18 cellular contexts compared by ENCODE assay signal in the genomic region with DNA sequence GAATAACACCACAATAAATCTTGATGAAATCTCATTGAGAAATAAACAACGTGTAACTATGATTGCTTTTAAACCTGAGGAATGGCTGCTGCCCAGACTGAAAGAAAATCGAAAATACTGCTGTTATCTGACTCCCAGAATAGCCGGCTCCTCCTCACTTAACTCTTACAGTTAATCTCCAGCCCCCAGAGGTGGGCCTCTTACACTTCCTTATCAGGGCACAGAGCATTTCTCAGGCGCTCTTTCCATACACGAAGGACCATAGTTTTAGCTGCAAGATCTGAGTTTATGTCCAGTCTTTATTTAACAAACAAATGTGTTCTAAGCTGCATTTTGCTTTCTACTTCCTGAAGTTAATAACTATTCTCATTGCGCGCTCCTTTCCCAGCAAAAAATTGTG.
DNase-seq lines count a peak whose midpoint lies in the region; ATAC-seq and TF ChIP-seq lines count a peak whose summit lies in the region.
"Had no signal": no experiment of that assay in that cellular context is flagged by ENCODE, and none has a peak within 500 bp of the region (broad histone marks: within the 10 kb centered on the region; RNA-seq: fewer than 3 reads in every experiment).

No MANE protein-coding gene starts in this region.

- H3K4me1 ChIP-seq in left ventricle myocardium inferior (peaks cover 9% of the 10 kb centered on the region), aorta (ENCODE audit: control insufficient read depth in 1 of 2, insufficient read depth in 2 of 2, low read length in 2 of 2) (peaks cover 9 to 12% of the 10 kb centered on the region in 2 donors)
- H3K4me1 ChIP-seq: BE2C, Caco-2, HAP-1 had no signal

- peak overlapping the region in 2 of 3 experiments; percentile 5 to 25 for H3K4me3 Mint-ChIP-seq in nephron
- H3K4me3 Mint-ChIP-seq: CD4-positive, CD25-positive, alpha-beta regulatory T cell had no signal

- H3K36me3 Mint-ChIP-seq in nephron (ENCODE audit: low read depth) = no peaks in the 10 kb centered on the region
- H3K36me3 Mint-ChIP-seq: CD4-positive, CD25-positive, alpha-beta regulatory T cell had no signal

- H3K4me1 Mint-ChIP-seq in nephron = peaks cover 46% of the 10 kb centered on the region
- H3K4me1 Mint-ChIP-seq: CD4-positive, CD25-positive, alpha-beta regulatory T cell had no signal

- H3K27ac ChIP-seq in left ventricle myocardium inferior (replicated peaks) (no peak overlapping the region), coronary artery (peak overlapping the region; percentile 67 to 83), aorta (ENCODE audit: low read depth in 1 of 2, low read length in 2 of 2) (peak overlapping the region; percentile 43 to 99)
- H3K27ac ChIP-seq: GM23248 had no signal

- DNase-seq in left ventricle myocardium superior (no peak), left ventricle myocardium inferior (no peak), coronary artery (ENCODE audit: low spot score) (no peak), aorta (no peak), HPDE6-E6E7 (ENCODE audit: extremely low spot score) (no peak)
- DNase-seq: 8988T; BE2C; Caco-2; CD4-positive, CD25-positive, alpha-beta regulatory T cell; GDM1; GM23248; NCI-H1092 treated with DMSO at 0.1 percent for 48 hours; NCI-H2081 treated with DMSO at 0.1 percent for 48 hours had no signal

- H3K27me3 Mint-ChIP-seq in nephron (ENCODE audit: low read depth) = peaks cover 24% of the 10 kb centered on the region
- H3K27me3 Mint-ChIP-seq: CD4-positive, CD25-positive, alpha-beta regulatory T cell had no signal

- H3K36me3 ChIP-seq in left ventricle myocardium inferior = no peaks in the 10 kb centered on the region
- no peaks in the 10 kb centered on the region for H3K36me3 ChIP-seq in aorta (ENCODE audit: control insufficient read depth in 1 of 2, insufficient read depth in 2 of 2, low read length in 1 of 2)
- H3K36me3 ChIP-seq: BE2C, HAP-1 had no signal

- no peak overlapping the region for H3K4me3 ChIP-seq in left ventricle myocardium inferior
- H3K4me3 ChIP-seq in coronary artery = no peak overlapping the region
- H3K4me3 ChIP-seq in aorta (ENCODE audit: low read length in 2 of 2) = no peak overlapping the region
- H3K4me3 ChIP-seq: GM23248, HAP-1 had no signal

- intact Hi-C loops in left ventricle myocardium superior (cut with micrococcal nuclease) (no loop called here), left ventricle myocardium inferior (cut with micrococcal nuclease) (no loop called here), aorta (cut with DNase I) (no loop called here)

- peaks cover 11% of the 10 kb centered on the region for H3K9me3 Mint-ChIP-seq in nephron

- TF ChIP-seq CTCF in left ventricle myocardium inferior (IDR thresholded peaks at IDR 0.05; ENCODE audit: borderline replicate concordance) = no peak
- no peak for TF ChIP-seq CTCF in coronary artery (IDR thresholded peaks at IDR 0.05)
- TF ChIP-seq CTCF in nephron (IDR thresholded peaks at IDR 0.05; ENCODE audit: unreplicated experiment in 3 of 3) = no peak

- H3K27me3 ChIP-seq in left ventricle myocardium inferior (ENCODE audit: low read depth) (no peaks in the 10 kb centered on the region), aorta (ENCODE audit: control insufficient read depth in 1 of 2, insufficient read depth in 2 of 2, low read length in 1 of 2) (no peaks in the 10 kb centered on the region)
- H3K27me3 ChIP-seq: BE2C had no signal

- no peaks in the 10 kb centered on the region for H3K9me3 ChIP-seq in left ventricle myocardium inferior (replicated peaks)
- no peaks in the 10 kb centered on the region for H3K9me3 ChIP-seq in aorta (ENCODE audit: control insufficient read depth, low read length)
- H3K9me3 ChIP-seq: BE2C, Caco-2, HAP-1 had no signal

- WGBS in aorta, 2 donors = 4 to 5% methylated on average over 7 of the region's 7 CpGs

- H3K27ac Mint-ChIP-seq in nephron = peak overlapping the region; percentile 81 to 95 (median 89)
- H3K27ac Mint-ChIP-seq: CD4-positive, CD25-positive, alpha-beta regulatory T cell had no signal

- ATAC-seq in left ventricle myocardium superior (peak; percentile 21), aorta (ENCODE audit: low FRiP score) (no peak), GM21381 (IDR thresholded peaks at IDR 0.05; ENCODE audit: unreplicated experiment) (no peak), GM21737 (IDR thresholded peaks at IDR 0.05; ENCODE audit: unreplicated experiment) (no peak)
- ATAC-seq: Right ventricle myocardium inferior had no signal
